ENCODE assay signal across 8 cellular contexts in the genomic region with DNA sequence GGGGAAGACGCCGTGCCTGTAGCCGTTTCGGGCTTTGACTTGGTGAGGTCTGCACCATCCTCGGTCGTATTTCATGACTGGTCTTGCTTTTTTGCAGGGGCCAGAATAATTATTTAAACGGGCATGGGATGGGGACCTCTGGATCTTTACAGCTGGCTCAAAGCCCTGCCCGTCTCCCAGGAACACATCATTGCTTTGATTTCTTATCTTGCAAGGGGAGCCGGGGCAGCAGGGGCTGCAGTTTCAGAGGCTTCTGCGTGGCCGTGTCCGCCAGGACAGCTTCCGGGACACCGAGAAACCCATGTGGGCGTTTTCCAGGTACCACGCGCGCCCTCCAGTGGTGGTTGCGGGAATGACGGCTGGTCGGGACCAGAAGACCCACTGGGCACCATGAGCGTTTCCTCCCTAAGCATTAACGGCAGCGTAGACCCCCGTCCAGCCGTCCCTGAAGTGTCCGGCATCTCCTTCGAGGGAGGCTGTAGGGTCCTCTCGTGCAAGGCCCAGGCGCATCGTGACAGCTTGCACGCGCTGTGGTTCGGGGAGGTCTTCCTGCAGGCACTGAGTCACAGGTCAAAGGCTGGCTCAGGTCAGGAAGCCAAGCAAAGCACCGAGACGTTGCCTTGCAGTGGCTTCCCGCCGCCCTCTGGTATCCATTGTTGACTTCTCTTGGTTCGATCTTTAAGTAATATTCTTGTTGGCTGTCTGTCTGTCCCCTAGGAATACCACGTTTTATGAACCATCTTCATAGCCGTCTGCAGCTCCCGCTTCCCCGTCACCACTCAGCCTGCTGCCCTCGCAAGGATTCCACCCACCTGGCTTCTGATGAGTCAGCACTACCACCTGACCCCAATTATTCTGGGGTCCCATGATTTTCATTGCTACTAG. TPM values are rescaled to one million over a fixed set of nuclear protein-coding genes. Genes with fewer than 3 reads are reported as not detected.
A peak's percentile ranks its signal among the peaks of the same experiment; 100 is the strongest.
DNase-seq lines count a peak whose midpoint lies in the region; ATAC-seq and TF ChIP-seq lines count a peak whose summit lies in the region.

No MANE protein-coding gene starts in this region.

- no peaks in the 10 kb centered on the region for H3K36me3 Mint-ChIP-seq in CD4-positive, alpha-beta memory T cell

- H3K9me3 ChIP-seq in CD4-positive, alpha-beta memory T cell (ENCODE audit: control insufficient read depth in 1 of 2, low read length in 2 of 2): no peaks in the 10 kb centered on the region
- H3K9me3 ChIP-seq in body of pancreas: no peaks in the 10 kb centered on the region

- CTCF ChIA-PET in CD4-positive, alpha-beta memory T cell (lab: Charles Lee; ENCODE audit: partially characterized antibody): interaction anchor here (0.8 to 3.5 kb wide), 22 partner anchors 9 to 266 kb away, joined by 3 to 24 read pairs (median 4); a partner anchor contains a TSS

- peaks cover 6 to 7% of the 10 kb centered on the region in 2 donors for H3K27me3 Mint-ChIP-seq in CD4-positive, alpha-beta memory T cell

- peak; percentile 55 for ATAC-seq in GM21825 (IDR thresholded peaks at IDR 0.05; ENCODE audit: unreplicated experiment)
- peak; percentile 91 for ATAC-seq in body of pancreas
- ATAC-seq in HG02970 (IDR thresholded peaks at IDR 0.05; ENCODE audit: low FRiP score, unreplicated experiment): no peak

- POLR2A ChIA-PET in CD4-positive, alpha-beta memory T cell (lab: Charles Lee; ENCODE audit: partially characterized antibody): interaction anchor here (1.4 kb wide), 1 partner anchor 16 kb away, joined by 4 read pairs; a partner anchor contains a TSS

- H3K9me3 Mint-ChIP-seq in CD4-positive, alpha-beta memory T cell: peaks cover 0 to 6% (median 0%) of the 10 kb centered on the region in 8 donors

- H3K4me3 ChIP-seq in CD4-positive, alpha-beta memory T cell (ENCODE audit: low read length in 2 of 2): peak overlapping the region; percentile 36 to 49
- H3K4me3 ChIP-seq in body of pancreas: no peak overlapping the region

- no peaks in the 10 kb centered on the region for H3K36me3 ChIP-seq in CD4-positive, alpha-beta memory T cell (ENCODE audit: insufficient read depth, low read length)
- H3K36me3 ChIP-seq in body of pancreas (replicated peaks in 1 of 2; ENCODE audit: insufficient read depth in 1 of 2, low read depth in 2 of 2): no peaks in the 10 kb centered on the region

- peak overlapping the region in 1 of 7 donors; percentile 40 for H3K27ac Mint-ChIP-seq in CD4-positive, alpha-beta memory T cell

- peaks cover 6 to 14% (median 11%) of the 10 kb centered on the region in 4 donors for H3K4me1 Mint-ChIP-seq in CD4-positive, alpha-beta memory T cell

- H3K4me1 ChIP-seq in CD4-positive, alpha-beta memory T cell (ENCODE audit: insufficient read depth, low read length): peaks cover 11% of the 10 kb centered on the region
- peaks cover 7% of the 10 kb centered on the region for H3K4me1 ChIP-seq in body of pancreas

- TF ChIP-seq CTCF in body of pancreas (IDR thresholded peaks at IDR 0.05): peak; percentile 79 to 95 (median 90)

- peak; percentile 61 to 73 (median 67) for DNase-seq in CD4-positive, alpha-beta memory T cell
- peak; percentile 63 to 76 for DNase-seq in NCI-H1930 (lab: John Stamatoyannopoulos, UW)
- peak; percentile 78 for DNase-seq in UCSD-AML1 (lab: John Stamatoyannopoulos, UW; ENCODE audit: unreplicated experiment)
- peak; percentile 83 to 90 (median 86) for DNase-seq in body of pancreas
- peak; percentile 63 for DNase-seq in inferior parietal cortex (ENCODE audit: extremely low spot score)
- DNase-seq in stimulated activated CD4-positive, alpha-beta T cell treated with anti-CD3 and anti-CD28 coated beads, Interleukin-12 subunit alpha, Interleukin-12 subunit beta, amount 100 ng/mL, for 4 hours: peak; percentile 85

- intact Hi-C loops in CD4-positive, alpha-beta memory T cell (cut with micrococcal nuclease): loop anchor here (1.0 to 2.0 kb wide), 3 partner anchors 15 to 183 kb away; a partner anchor contains a TSS
- intact Hi-C loops in body of pancreas (cut with DNase I): loop anchor here (10.0 kb wide), 1 partner anchor 181 kb away; no protein-coding TSS in a partner anchor

- peak overlapping the region in 6 of 8 donors; percentile 65 to 83 (median 72) for H3K4me3 Mint-ChIP-seq in CD4-positive, alpha-beta memory T cell

- H3K27me3 ChIP-seq in CD4-positive, alpha-beta memory T cell (ENCODE audit: insufficient read depth, low read length): no peaks in the 10 kb centered on the region
- H3K27me3 ChIP-seq in body of pancreas: no peaks in the 10 kb centered on the region

- no peak overlapping the region for H3K27ac ChIP-seq in CD4-positive, alpha-beta memory T cell (ENCODE audit: low read depth, low read length)
- H3K27ac ChIP-seq in body of pancreas: no peak overlapping the region

- peak in 1 of 3 donors; percentile 8 for TF ChIP-seq POLR2A in body of pancreas (IDR thresholded peaks at IDR 0.05)

- WGBS in body of pancreas, 2 donors: 17 to 25% methylated on average over 17 to 44 of the region's 44 CpGs

RNA-seq across cellular contexts. Expression of a gene that starts 16.2 kb away (rescaled TPM):
- total RNA-seq in CD4-positive, alpha-beta memory T cell: 10 to 100 TPM; 30.9 to 32.4 TPM
- 10 to 100 TPM; 41.8 to 60.7 TPM for polyA plus RNA-seq in CD4-positive, alpha-beta memory T cell
- total RNA-seq in body of pancreas: 10 to 100 TPM; 15.6 to 17.8 TPM

RNA-seq across cellular contexts. Expression of a gene that starts 56.5 kb away (rescaled TPM):
- total RNA-seq in CD4-positive, alpha-beta memory T cell: not detected
- polyA plus RNA-seq in CD4-positive, alpha-beta memory T cell: not detected
- total RNA-seq in body of pancreas: not detected

Comparison
In these comparisons a context has a peak if more than half of its experiments do, and no peak if none do; other contexts are left out.
1. H3K4me3 ChIP-seq: peak in CD4-positive, alpha-beta memory T cell (2 of 2); none in body of pancreas (0 of 2).
2. Peak in every context shown above with its lines, with median percentiles within 50 percentile points of each other: DNase-seq.